ENCODE assay signal across 1 cellular context in the genomic region with DNA sequence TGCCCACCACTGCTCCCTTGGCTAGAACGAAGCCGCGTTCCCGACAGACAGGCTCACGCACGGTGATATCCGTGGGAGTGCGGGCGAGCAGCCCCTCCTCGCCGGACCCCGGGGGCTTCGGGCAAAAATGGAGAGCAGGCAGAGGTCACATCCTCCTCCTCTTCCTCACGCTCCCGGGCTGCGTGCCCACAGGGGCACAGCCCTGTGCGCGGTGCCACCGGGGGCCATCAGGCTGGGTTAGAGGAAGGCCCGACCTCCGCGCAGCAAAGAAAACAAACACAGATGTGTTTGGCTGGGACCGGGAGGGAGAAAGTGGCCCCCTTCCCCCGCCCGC.
TF ChIP-seq lines count a peak whose summit lies in the region.

No MANE protein-coding gene starts in this region.

TF ChIP-seq in HEK293, 187 proteins besides CTCF, POLR2A, EP300 and RAD21 (continued from another document):
- TF ChIP-seq, protein P1, sequence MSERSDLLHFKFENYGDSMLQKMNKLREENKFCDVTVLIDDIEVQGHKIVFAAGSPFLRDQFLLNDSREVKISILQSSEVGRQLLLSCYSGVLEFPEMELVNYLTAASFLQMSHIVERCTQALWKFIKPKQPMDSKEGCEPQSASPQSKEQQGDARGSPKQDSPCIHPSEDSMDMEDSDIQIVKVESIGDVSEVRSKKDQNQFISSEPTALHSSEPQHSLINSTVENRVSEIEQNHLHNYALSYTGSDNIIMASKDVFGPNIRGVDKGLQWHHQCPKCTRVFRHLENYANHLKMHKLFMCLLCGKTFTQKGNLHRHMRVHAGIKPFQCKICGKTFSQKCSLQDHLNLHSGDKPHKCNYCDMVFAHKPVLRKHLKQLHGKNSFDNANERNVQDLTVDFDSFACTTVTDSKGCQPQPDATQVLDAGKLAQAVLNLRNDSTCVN (tag by site-specific recombination; optimal IDR thresholded peaks at IDR 0.05), result peak; percentile 61
- TF ChIP-seq, protein P2, sequence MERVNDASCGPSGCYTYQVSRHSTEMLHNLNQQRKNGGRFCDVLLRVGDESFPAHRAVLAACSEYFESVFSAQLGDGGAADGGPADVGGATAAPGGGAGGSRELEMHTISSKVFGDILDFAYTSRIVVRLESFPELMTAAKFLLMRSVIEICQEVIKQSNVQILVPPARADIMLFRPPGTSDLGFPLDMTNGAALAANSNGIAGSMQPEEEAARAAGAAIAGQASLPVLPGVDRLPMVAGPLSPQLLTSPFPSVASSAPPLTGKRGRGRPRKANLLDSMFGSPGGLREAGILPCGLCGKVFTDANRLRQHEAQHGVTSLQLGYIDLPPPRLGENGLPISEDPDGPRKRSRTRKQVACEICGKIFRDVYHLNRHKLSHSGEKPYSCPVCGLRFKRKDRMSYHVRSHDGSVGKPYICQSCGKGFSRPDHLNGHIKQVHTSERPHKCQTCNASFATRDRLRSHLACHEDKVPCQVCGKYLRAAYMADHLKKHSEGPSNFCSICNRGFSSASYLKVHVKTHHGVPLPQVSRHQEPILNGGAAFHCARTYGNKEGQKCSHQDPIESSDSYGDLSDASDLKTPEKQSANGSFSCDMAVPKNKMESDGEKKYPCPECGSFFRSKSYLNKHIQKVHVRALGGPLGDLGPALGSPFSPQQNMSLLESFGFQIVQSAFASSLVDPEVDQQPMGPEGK (tag by site-specific recombination; IDR thresholded peaks at IDR 0.05), result peak; percentile 70
- TF ChIP-seq GLI4 (tag by site-specific recombination; IDR thresholded peaks at IDR 0.05) (no peak), ZNF670 (tag by site-specific recombination; IDR thresholded peaks at IDR 0.05; ENCODE audit: low read depth) (no peak), ZBTB20 (tag by site-specific recombination; IDR thresholded peaks at IDR 0.05) (peak; percentile 81; the same call in 1 of the 2 replicates), ZNF776 (tag by site-specific recombination; IDR thresholded peaks at IDR 0.05; ENCODE audit: borderline replicate concordance) (no peak), GLIS1 (tag by site-specific recombination; IDR thresholded peaks at IDR 0.05) (peak; percentile 84), ZEB2 (tag by site-specific recombination; IDR thresholded peaks at IDR 0.05) (peak; percentile 50; the same call in 1 of the 2 replicates), ZFHX2 (tag by site-specific recombination; conservative IDR thresholded peaks at IDR 0.05) (peak; percentile 83), ZBTB7A (tag by site-specific recombination; IDR thresholded peaks at IDR 0.05; ENCODE audit: low read depth) (0 out of 2 replicates have a peak, but pooled peaks have one; percentile 21), IKZF3 (tag by site-specific recombination; IDR thresholded peaks at IDR 0.05) (0 out of 2 replicates have a peak, but pooled peaks have one; percentile 21), EGR2 (tag by site-specific recombination; IDR thresholded peaks at IDR 0.05; ENCODE audit: low read depth) (peak; percentile 70)
- TF ChIP-seq, protein P3, sequence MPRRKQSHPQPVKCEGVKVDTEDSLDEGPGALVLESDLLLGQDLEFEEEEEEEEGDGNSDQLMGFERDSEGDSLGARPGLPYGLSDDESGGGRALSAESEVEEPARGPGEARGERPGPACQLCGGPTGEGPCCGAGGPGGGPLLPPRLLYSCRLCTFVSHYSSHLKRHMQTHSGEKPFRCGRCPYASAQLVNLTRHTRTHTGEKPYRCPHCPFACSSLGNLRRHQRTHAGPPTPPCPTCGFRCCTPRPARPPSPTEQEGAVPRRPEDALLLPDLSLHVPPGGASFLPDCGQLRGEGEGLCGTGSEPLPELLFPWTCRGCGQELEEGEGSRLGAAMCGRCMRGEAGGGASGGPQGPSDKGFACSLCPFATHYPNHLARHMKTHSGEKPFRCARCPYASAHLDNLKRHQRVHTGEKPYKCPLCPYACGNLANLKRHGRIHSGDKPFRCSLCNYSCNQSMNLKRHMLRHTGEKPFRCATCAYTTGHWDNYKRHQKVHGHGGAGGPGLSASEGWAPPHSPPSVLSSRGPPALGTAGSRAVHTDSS (tag by site-specific recombination; IDR thresholded peaks at IDR 0.05), result peak; percentile 74
